8 cellular contexts compared by ENCODE assay signal in genomic region chr20:31605902-31606677, GRCh38. TPM values are rescaled to one million over a fixed set of nuclear protein-coding genes. Genes with fewer than 3 reads are reported as not detected.
A peak's percentile ranks its signal among the peaks of the same experiment; 100 is the strongest.
DNase-seq lines count a peak whose midpoint lies in the region; FAIRE-seq lines count a peak whose summit lies in the region.

No MANE protein-coding gene starts in this region.

- H3K27ac ChIP-seq in SJCRH30, result peak overlapping the region; percentile 97; the same call in 1 of the 2 replicates
- H3K27ac ChIP-seq in mesendoderm (ENCODE audit: low read depth, low read length), result peak overlapping the region; percentile 89
- peak overlapping the region; percentile 94 for H3K27ac ChIP-seq in urinary bladder (ENCODE audit: low read depth)

- H4K8ac ChIP-seq in mesendoderm (ENCODE audit: low read depth, low read length), result no peak overlapping the region

- H3K4me1 ChIP-seq in SJCRH30 (peaks cover 33% of the 10 kb centered on the region), mesendoderm (ENCODE audit: control insufficient read depth, low read depth, low read length) (peaks cover 5% of the 10 kb centered on the region), urinary bladder (ENCODE audit: insufficient read depth) (peaks cover 1% of the 10 kb centered on the region)

- H3K4ac ChIP-seq in mesendoderm (ENCODE audit: low read depth, low read length), result peak overlapping the region; percentile 38

- H2BK120ac ChIP-seq in mesendoderm (ENCODE audit: low read depth, low read length), result no peak overlapping the region

- H3K27me3 ChIP-seq in SJCRH30, result no peaks in the 10 kb centered on the region
- no peaks in the 10 kb centered on the region for H3K27me3 ChIP-seq in mesendoderm (ENCODE audit: insufficient read depth, low read length, poor library complexity)

- H2AK5ac ChIP-seq in mesendoderm (ENCODE audit: low read length), result no peak overlapping the region

- no peak overlapping the region for H2BK15ac ChIP-seq in mesendoderm (replicated peaks; ENCODE audit: low read depth)

- peaks cover 2% of the 10 kb centered on the region for H3K79me1 ChIP-seq in mesendoderm (ENCODE audit: low read length)

- DNase-seq in NCI-H345 (lab: John Stamatoyannopoulos, UW), result peak; percentile 47
- no peak for DNase-seq in NCI-H345 treated with DMSO at 0.1 percent for 48 hours (lab: John Stamatoyannopoulos, UW; ENCODE audit: unreplicated experiment)
- DNase-seq in SJCRH30, result peak in 1 of 2 experiments; percentile 46
- peak; percentile 53 for DNase-seq in dermis blood vessel endothelial cell
- DNase-seq in mesendoderm, result peak; percentile 33
- no peak for DNase-seq in pons (ENCODE audit: low spot score)
- DNase-seq in HTR-8/SVneo (ENCODE audit: insufficient read length, low spot score), result no peak

- H3K56ac ChIP-seq in mesendoderm (ENCODE audit: low read length), result peak overlapping the region; percentile 99

- no peaks in the 10 kb centered on the region for H3K9me3 ChIP-seq in SJCRH30 (replicated peaks)

- H3K23ac ChIP-seq in mesendoderm (ENCODE audit: low read length), result peak overlapping the region; percentile 25

- peak overlapping the region; percentile 67 for H3K4me2 ChIP-seq in mesendoderm (ENCODE audit: low read length)

- FAIRE-seq in HTR-8/SVneo (lab: Jason Lieb, UNC), result no peak

- no peak overlapping the region for H4K5ac ChIP-seq in mesendoderm (ENCODE audit: low read length)

- peak overlapping the region; percentile 98 for H3K9ac ChIP-seq in mesendoderm (ENCODE audit: low read length)

- no CpG with 5 or more reads among the region's 39 CpGs for WGBS in mesendoderm (ENCODE audit: extremely low coverage, insufficient coverage, low lambda C conversion rate)
- WGBS in urinary bladder, result 5% methylated on average over 39 of the region's 39 CpGs

- H3K36me3 ChIP-seq in SJCRH30 (peaks cover 4% of the 10 kb centered on the region; the same call in 1 of the 2 replicates), mesendoderm (ENCODE audit: control insufficient read depth, insufficient read depth, low read length) (no peaks in the 10 kb centered on the region), urinary bladder (ENCODE audit: insufficient read depth) (no peaks in the 10 kb centered on the region)

- peak overlapping the region; percentile 41 for H3K18ac ChIP-seq in mesendoderm (ENCODE audit: low read length)

- H2BK5ac ChIP-seq in mesendoderm (ENCODE audit: low read length), result peak overlapping the region; percentile 85

- peaks cover 26% of the 10 kb centered on the region for H3K79me2 ChIP-seq in mesendoderm (ENCODE audit: control insufficient read depth, insufficient read depth, low read length)

- peak overlapping the region; percentile 74 for H3K4me3 ChIP-seq in SJCRH30
- peak overlapping the region; percentile 93 for H3K4me3 ChIP-seq in mesendoderm (ENCODE audit: low read length)
- peak overlapping the region; percentile 77 for H3K4me3 ChIP-seq in urinary bladder (ENCODE audit: low read depth, low read length)

RNA-seq across cellular contexts. Expression of gene ID1, which starts 1.0 kb away (rescaled TPM):
- 71.6 and 73.9 TPM in 2 replicates for total RNA-seq in SJCRH30 (2014; rRNA removed; shearing (Covaris generic))
- total RNA-seq in dermis blood vessel endothelial cell (768 and 1,287 TPM in 2 replicates), urinary bladder (500 TPM)
- 298 TPM for polyA plus RNA-seq in mesendoderm (2013, experiment 1 of 2)
- 282 TPM for polyA plus RNA-seq in mesendoderm (2013, experiment 2 of 2)
- 683 TPM for polyA plus RNA-seq in urinary bladder

RNA-seq across cellular contexts. Expression of gene COX4I2, which starts 31.6 kb away (rescaled TPM):
- not detected in 2 replicates for total RNA-seq in SJCRH30 (2014; rRNA removed; shearing (Covaris generic))
- total RNA-seq in dermis blood vessel endothelial cell (not detected in 2 replicates), urinary bladder (4.8 TPM)
- polyA plus RNA-seq in mesendoderm (2013, experiment 1 of 2), result 0.06 TPM
- polyA plus RNA-seq in mesendoderm (2013, experiment 2 of 2), result not detected
- polyA plus RNA-seq in urinary bladder, result 10.1 TPM

Comparison
In these comparisons a context has a peak if more than half of its experiments do, and no peak if none do; other contexts are left out.
1. DNase-seq: peak in NCI-H345 (single experiment), dermis blood vessel endothelial cell (single experiment) and mesendoderm (single experiment); none in NCI-H345 treated with DMSO at 0.1 percent for 48 hours (single experiment), pons (single experiment) and HTR-8/SVneo (single experiment).
2. Peak in every context shown above with its lines, with median percentiles within 50 percentile points of each other: H3K27ac ChIP-seq and H3K4me3 ChIP-seq.